ENCODE assay signal across 8 cellular contexts in genomic region chr14:37150414-37150813, GRCh38.
DNase-seq lines count a peak whose midpoint lies in the region; ATAC-seq and TF ChIP-seq lines count a peak whose summit lies in the region.

No MANE protein-coding gene starts in this region.

- peak; percentile 46 for DNase-seq in CD1c-positive myeloid dendritic cell (ENCODE audit: extremely low spot score)
- peak; percentile 71 for DNase-seq in NCI-H69 (lab: John Stamatoyannopoulos, UW)
- DNase-seq in cerebellar cortex (ENCODE audit: low spot score): peak; percentile 6
- DNase-seq in stimulated activated CD4-positive, alpha-beta T cell treated with anti-CD3 and anti-CD28 coated beads, Interleukin-4, amount 100 ng/mL, for 4 hours: no peak
- DNase-seq in activated T-cell treated with anti-CD3 and anti-CD28 coated beads, Interleukin-2, amount 50 U/mL, for 1 hour: no peak

- no peak overlapping the region for H3K27ac Mint-ChIP-seq in nephron

- peaks cover 3% of the 10 kb centered on the region for H3K27me3 Mint-ChIP-seq in nephron (ENCODE audit: low read depth)

- peak; percentile 67 to 79 (median 76) for TF ChIP-seq CTCF in nephron (IDR thresholded peaks at IDR 0.05; ENCODE audit: unreplicated experiment in 3 of 3)

- no peaks in the 10 kb centered on the region for H3K36me3 Mint-ChIP-seq in nephron (ENCODE audit: low read depth)

- no peak overlapping the region for H3K4me3 Mint-ChIP-seq in nephron

- peaks cover 4% of the 10 kb centered on the region for H3K4me1 Mint-ChIP-seq in nephron

- peaks cover 14% of the 10 kb centered on the region for H3K9me3 Mint-ChIP-seq in nephron

- ATAC-seq in HG03354 (IDR thresholded peaks at IDR 0.05; ENCODE audit: poor library complexity, severe bottlenecking, unreplicated experiment): peak; percentile 71
- no peak for ATAC-seq in HG03469 (IDR thresholded peaks at IDR 0.05; ENCODE audit: unreplicated experiment)

Comparison
In these comparisons a context has a peak if more than half of its experiments do, and no peak if none do; other contexts are left out.
1. DNase-seq: peak in CD1c-positive myeloid dendritic cell (single experiment), NCI-H69 (single experiment) and cerebellar cortex (single experiment); none in stimulated activated CD4-positive, alpha-beta T cell treated with anti-CD3 and anti-CD28 coated beads, Interleukin-4, amount 100 ng/mL, for 4 hours (0 of 2) and activated T-cell treated with anti-CD3 and anti-CD28 coated beads, Interleukin-2, amount 50 U/mL, for 1 hour (single experiment).